Comparison of ENCODE assay signal across 8 cellular contexts in genomic region chr22:21942407-21942895, GRCh38. TPM values are rescaled to one million over a fixed set of nuclear protein-coding genes. Genes with fewer than 3 reads are reported as not detected.
DNase-seq lines count a peak whose midpoint lies in the region; ATAC-seq and TF ChIP-seq lines count a peak whose summit lies in the region.

No MANE protein-coding gene starts in this region.

- H2BK12ac ChIP-seq in neuronal stem cell (ENCODE audit: low read length), result no peak overlapping the region

- H3K4me3 ChIP-seq in neuronal stem cell (ENCODE audit: low read length in 2 of 2), result no peak overlapping the region
- H3K4me3 ChIP-seq in CD8-positive, alpha-beta T cell (ENCODE audit: low read depth, low read length), result no peak overlapping the region

- no peak overlapping the region for H2BK120ac ChIP-seq in neuronal stem cell (ENCODE audit: low read depth, low read length)

- intact Hi-C loops in CD8-positive, alpha-beta T cell (cut with DNase I, micrococcal nuclease), result no loop called here

- H3K23ac ChIP-seq in neuronal stem cell (ENCODE audit: low read depth, low read length, poor library complexity), result peak overlapping the region; percentile 90

- peak; percentile 42 for DNase-seq in H4 (ENCODE audit: low spot score)
- peak; percentile 72 for DNase-seq in endothelial cell (ENCODE audit: low spot score)
- no peak for DNase-seq in neuronal stem cell (ENCODE audit: low spot score)
- DNase-seq in CD8-positive, alpha-beta T cell, result no peak
- DNase-seq in NCI-H1436 treated with DMSO at 0.1 percent for 48 hours (lab: John Stamatoyannopoulos, UW), result no peak

- no peaks in the 10 kb centered on the region for H3K27me3 ChIP-seq in neuronal stem cell (ENCODE audit: control insufficient read depth in 3 of 3, insufficient read depth in 3 of 3, low read depth in 1 of 3, low read length in 3 of 3)
- no peaks in the 10 kb centered on the region for H3K27me3 ChIP-seq in CD8-positive, alpha-beta T cell (ENCODE audit: insufficient read depth, low read length)

- peaks cover 54% of the 10 kb centered on the region for H3K36me3 Mint-ChIP-seq in endothelial cell (ENCODE audit: low read depth, unreplicated experiment)
- H3K36me3 Mint-ChIP-seq in CD8-positive, alpha-beta T cell, result peaks cover 27% of the 10 kb centered on the region

- peaks cover 89% of the 10 kb centered on the region for H3K4me1 Mint-ChIP-seq in endothelial cell (ENCODE audit: unreplicated experiment)
- H3K4me1 Mint-ChIP-seq in CD8-positive, alpha-beta T cell (ENCODE audit: low read depth), result peaks cover 37% of the 10 kb centered on the region

- ATAC-seq in SK-N-SH treated with all-trans-retinoic acid at 6 μM for 48 hours (peak; percentile 58), GM19455 (IDR thresholded peaks at IDR 0.05; ENCODE audit: unreplicated experiment) (no peak), HG02938 (IDR thresholded peaks at IDR 0.05; ENCODE audit: unreplicated experiment) (no peak)
- no peak for ATAC-seq in CD8-positive, alpha-beta T cell

- H3K4me1 ChIP-seq in neuronal stem cell (ENCODE audit: control insufficient read depth in 2 of 2, insufficient read depth in 1 of 2, low read depth in 1 of 2, low read length in 2 of 2), result peaks cover 10 to 21% of the 10 kb centered on the region in 2 donors
- peaks cover 21% of the 10 kb centered on the region for H3K4me1 ChIP-seq in CD8-positive, alpha-beta T cell (ENCODE audit: insufficient read depth, low read length)

- H3K27ac Mint-ChIP-seq in endothelial cell (ENCODE audit: unreplicated experiment), result peak overlapping the region; percentile 99
- H3K27ac Mint-ChIP-seq in CD8-positive, alpha-beta T cell, result no peak overlapping the region

- no peak overlapping the region for H2AK5ac ChIP-seq in neuronal stem cell (ENCODE audit: low read depth, low read length)

- no peak overlapping the region for H3K27ac ChIP-seq in neuronal stem cell (replicated peaks; ENCODE audit: low read length)
- no peak overlapping the region for H3K27ac ChIP-seq in CD8-positive, alpha-beta T cell (ENCODE audit: low read depth, low read length)

- POLR2A ChIA-PET in CD8-positive, alpha-beta T cell (lab: Charles Lee), result no interaction called here

- H3K36me3 ChIP-seq in neuronal stem cell (replicated peaks in 1 of 2; ENCODE audit: control insufficient read depth in 2 of 2, insufficient read depth in 2 of 2, low read length in 2 of 2), result peaks cover 16 to 36% of the 10 kb centered on the region in 2 donors
- no peaks in the 10 kb centered on the region for H3K36me3 ChIP-seq in CD8-positive, alpha-beta T cell (ENCODE audit: insufficient read depth, low read length)

- H4K91ac ChIP-seq in neuronal stem cell (ENCODE audit: low read depth, low read length, poor library complexity), result no peak overlapping the region

- no peaks in the 10 kb centered on the region for H3K79me1 ChIP-seq in neuronal stem cell (ENCODE audit: low read depth, low read length)

- H3K4me2 ChIP-seq in neuronal stem cell (ENCODE audit: insufficient read depth, low read length, poor library complexity, severe bottlenecking), result no peak overlapping the region

- no peak overlapping the region for H3K14ac ChIP-seq in neuronal stem cell (ENCODE audit: low read length)

- H2AFZ ChIP-seq in neuronal stem cell (ENCODE audit: low read length), result no peak overlapping the region

- TF ChIP-seq CTCF in endothelial cell (IDR thresholded peaks at IDR 0.05; ENCODE audit: unreplicated experiment), result no peak
- TF ChIP-seq CTCF in CD8-positive, alpha-beta T cell (IDR thresholded peaks at IDR 0.05), result no peak

- peak overlapping the region; percentile 59 for H3K4me3 Mint-ChIP-seq in endothelial cell (ENCODE audit: unreplicated experiment)
- no peak overlapping the region for H3K4me3 Mint-ChIP-seq in CD8-positive, alpha-beta T cell

- peak overlapping the region; percentile 30 for H3K9ac ChIP-seq in neuronal stem cell (ENCODE audit: low read depth, low read length, poor library complexity)

- H2BK15ac ChIP-seq in neuronal stem cell (ENCODE audit: low read length), result no peak overlapping the region

- CTCF ChIA-PET in CD8-positive, alpha-beta T cell (lab: Charles Lee), result interaction anchor here (13.0 kb wide), 1 partner anchor 7 kb away, joined by 197 read pairs; the partner anchor contains the start of gene PPM1F

- H3K9me3 ChIP-seq in neuronal stem cell (replicated peaks in 1 of 2; ENCODE audit: control insufficient read depth in 2 of 2, insufficient read depth in 1 of 2, low read depth in 1 of 2, low read length in 2 of 2), result no peaks in the 10 kb centered on the region
- H3K9me3 ChIP-seq in CD8-positive, alpha-beta T cell (ENCODE audit: low read length), result no peaks in the 10 kb centered on the region

- peaks cover 14% of the 10 kb centered on the region for H3K27me3 Mint-ChIP-seq in endothelial cell (ENCODE audit: unreplicated experiment)
- no peaks in the 10 kb centered on the region for H3K27me3 Mint-ChIP-seq in CD8-positive, alpha-beta T cell (ENCODE audit: low read depth)

- H3K9me3 Mint-ChIP-seq in endothelial cell (ENCODE audit: unreplicated experiment), result no peaks in the 10 kb centered on the region
- no peaks in the 10 kb centered on the region for H3K9me3 Mint-ChIP-seq in CD8-positive, alpha-beta T cell

- H3K4ac ChIP-seq in neuronal stem cell (ENCODE audit: low read length), result peak overlapping the region; percentile 10

- H2BK5ac ChIP-seq in neuronal stem cell (ENCODE audit: low read length), result no peak overlapping the region

- H4K8ac ChIP-seq in neuronal stem cell (ENCODE audit: low read depth, low read length), result no peak overlapping the region

- H3K18ac ChIP-seq in neuronal stem cell (ENCODE audit: low read length), result no peak overlapping the region

- WGBS in neuronal stem cell (ENCODE audit: extremely low coverage in 2 of 2, insufficient read length in 2 of 2, insufficient replicate concordance in 1 of 2), 2 donors, result no CpG with 5 or more reads among the region's 8 CpGs

TF ChIP-seq in SK-N-SH treated with all-trans-retinoic acid at 6 μM for 48 hours, 23 proteins besides CTCF, POLR2A, EP300 and RAD21 (continues in another document):
- TF ChIP-seq TSHZ2 (CRISPR knock-in tag; IDR thresholded peaks at IDR 0.05), result no peak
- no peak for TF ChIP-seq CSRNP3 (CRISPR knock-in tag; IDR thresholded peaks at IDR 0.05)
- no peak for TF ChIP-seq ZFP3 (CRISPR knock-in tag; IDR thresholded peaks at IDR 0.05)
- no peak for TF ChIP-seq CREB5 (CRISPR knock-in tag; IDR thresholded peaks at IDR 0.05; ENCODE audit: low read depth)
- TF ChIP-seq OSR1 (CRISPR knock-in tag; IDR thresholded peaks at IDR 0.05), result no peak
- TF ChIP-seq GLIS3 (CRISPR knock-in tag; IDR thresholded peaks at IDR 0.05), result no peak
- no peak for TF ChIP-seq ZNF8 (CRISPR knock-in tag; IDR thresholded peaks at IDR 0.05)

RNA-seq across cellular contexts. Expression of gene PPM1F, which starts 10.2 kb away (rescaled TPM):
- 9.2 and 14.1 TPM in 2 replicates for total RNA-seq in H4 (2014; rRNA removed; shearing (Covaris generic))
- 244 TPM for total RNA-seq in endothelial cell (ENCODE audit: unreplicated experiment)
- polyA plus RNA-seq in neuronal stem cell (2013, experiment 1 of 2), result 17.8 TPM
- polyA plus RNA-seq in neuronal stem cell (2013, experiment 2 of 2), result 16.6 TPM
- total RNA-seq in CD8-positive, alpha-beta T cell, result 10 to 100 TPM; 12.7 to 13.5 TPM

RNA-seq across cellular contexts. Expression of gene TOP3B, which starts 40.1 kb away (rescaled TPM):
- 9.3 and 10.8 TPM in 2 replicates for total RNA-seq in H4 (2014; rRNA removed; shearing (Covaris generic))
- 55.6 TPM for total RNA-seq in endothelial cell (ENCODE audit: unreplicated experiment)
- 25.4 TPM for polyA plus RNA-seq in neuronal stem cell (2013, experiment 1 of 2)
- 27.0 TPM for polyA plus RNA-seq in neuronal stem cell (2013, experiment 2 of 2)
- 10 to 100 TPM; 71.4 to 74.3 TPM for total RNA-seq in CD8-positive, alpha-beta T cell

Comparison
In these comparisons a context has a peak if more than half of its experiments do, and no peak if none do; other contexts are left out.
1. DNase-seq: peak in H4 (single experiment) and endothelial cell (single experiment); none in neuronal stem cell (single experiment), CD8-positive, alpha-beta T cell (0 of 7) and NCI-H1436 treated with DMSO at 0.1 percent for 48 hours (single experiment).
2. RNA of gene PPM1F, which starts 10.2 kb away (total RNA-seq): 244 TPM in endothelial cell (single experiment); 12.7 to 13.5 TPM in CD8-positive, alpha-beta T cell and 9.2 to 14.1 TPM in H4; every median in the first group is over 10 times any median in the second.